Comparison of ENCODE assay signal across 21 cellular contexts in genomic region chr6:72421387-72421786, GRCh38.
DNase-seq lines count a peak whose midpoint lies in the region; ATAC-seq and TF ChIP-seq lines count a peak whose summit lies in the region.
"Had no signal": no experiment of that assay in that cellular context is flagged by ENCODE, and none has a peak within 500 bp of the region (broad histone marks: within the 10 kb centered on the region; RNA-seq: fewer than 3 reads in every experiment).

No MANE protein-coding gene starts in this region.

- DNase-seq in A673 (ENCODE audit: low spot score): peak; percentile 94
- no peak for DNase-seq in GM23338 (ENCODE audit: low spot score)
- peak; percentile 48 for DNase-seq in M059J (ENCODE audit: low read depth)
- DNase-seq in SK-N-MC (ENCODE audit: low read depth, low spot score): peak; percentile 52
- no peak for DNase-seq in NCI-H510A (lab: John Stamatoyannopoulos, UW)
- no peak for DNase-seq in DMS 273 (lab: John Stamatoyannopoulos, UW; ENCODE audit: unreplicated experiment)
- DNase-seq in T-helper 17 cell: no peak
- DNase-seq in effector CD8-positive, alpha-beta T cell (lab: John Stamatoyannopoulos, UW): no peak
- DNase-seq: CD4-positive, CD25-positive, alpha-beta regulatory T cell; COR-L47; DMS79; MV-4-11; NCI-H1105; NCI-H1436 treated with DMSO at 0.1 percent for 48 hours; NCI-H187 treated with DMSO at 0.1 percent for 48 hours; SHP77 treated with DMSO at 0.1 percent for 48 hours; SW 1271 had no signal

- CTCF ChIA-PET in A673 (lab: Charles Lee): interaction anchor here (0.7 to 0.9 kb wide), 2 partner anchors 9 to 195 kb away, joined by 3 to 5 read pairs; no protein-coding TSS in a partner anchor

- no peaks in the 10 kb centered on the region for H3K9me3 Mint-ChIP-seq in GM23338
- H3K9me3 Mint-ChIP-seq: T-helper 1 cell treated with Interleukin-12 subunit alpha and Interleukin-12 subunit beta and Interleukin-4 antibody, amounts not matched to agents 30 μg/mL and 1 μg/mL, for 36 hours had no signal

- ATAC-seq in GM23338 (no peak), T-helper 17 cell (no peak)
- ATAC-seq: Panc1 had no signal

- H3K4me1 Mint-ChIP-seq in GM23338 (peaks cover 25% of the 10 kb centered on the region), T-helper 17 cell (peaks cover 2% of the 10 kb centered on the region)
- H3K4me1 Mint-ChIP-seq: CD4-positive, CD25-positive, alpha-beta regulatory T cell had no signal

- H3K36me3 ChIP-seq in A673 (ENCODE audit: insufficient read depth, low read length, poor library complexity, severe bottlenecking): no peaks in the 10 kb centered on the region
- H3K36me3 ChIP-seq in GM23338 (ENCODE audit: insufficient read depth): no peaks in the 10 kb centered on the region
- H3K36me3 ChIP-seq in SK-N-MC (ENCODE audit: insufficient read depth, low read length): no peaks in the 10 kb centered on the region
- H3K36me3 ChIP-seq: BLaER1 had no signal

- H3K27me3 ChIP-seq in A673 (replicated peaks; ENCODE audit: insufficient read depth, low read depth, low read length, poor library complexity) (no peaks in the 10 kb centered on the region), GM23338 (ENCODE audit: insufficient read depth) (no peaks in the 10 kb centered on the region)
- H3K27me3 ChIP-seq: BLaER1 had no signal

- H3K27ac Mint-ChIP-seq in GM23338 (0 out of 2 replicates have a peak overlapping the region, but pooled peaks have one; percentile 9), T-helper 17 cell (no peak overlapping the region)
- H3K27ac Mint-ChIP-seq: CD4-positive, CD25-positive, alpha-beta regulatory T cell; T-helper 1 cell treated with Interleukin-12 subunit alpha and Interleukin-12 subunit beta and Interleukin-4 antibody, amounts not matched to agents 30 μg/mL and 1 μg/mL, for 36 hours had no signal

- H3F3A ChIP-seq in GM23338 (replicated peaks; ENCODE audit: low read depth): no peaks in the 10 kb centered on the region

- H3K9me3 ChIP-seq in A673 (ENCODE audit: low read depth, low read length, poor library complexity, severe bottlenecking): no peaks in the 10 kb centered on the region
- H3K9me3 ChIP-seq in SK-N-MC (ENCODE audit: low read depth, low read length): no peaks in the 10 kb centered on the region
- no peaks in the 10 kb centered on the region for H3K9me3 ChIP-seq in T-helper 17 cell (ENCODE audit: control insufficient read depth, low read length, poor library complexity, severe bottlenecking)
- H3K9me3 ChIP-seq: BLaER1 had no signal

- peak overlapping the region; percentile 67 for H3K27ac ChIP-seq in A673 (ENCODE audit: low read depth, low read length, poor library complexity, severe bottlenecking)
- no peak overlapping the region for H3K27ac ChIP-seq in GM23338 (ENCODE audit: low read depth)
- no peak overlapping the region for H3K27ac ChIP-seq in SK-N-MC
- H3K27ac ChIP-seq: BLaER1, HL-60 had no signal

- H3K9me2 ChIP-seq in GM23338 (ENCODE audit: insufficient read depth): no peaks in the 10 kb centered on the region

- no peak for TF ChIP-seq CTCF in A673 (conservative IDR thresholded peaks at IDR 0.05; ENCODE audit: low read depth, low read length)
- TF ChIP-seq CTCF in GM23338 (conservative IDR thresholded peaks at IDR 0.05; ENCODE audit: low read depth in 2 of 2): no peak

- H3K4me3 Mint-ChIP-seq in GM23338 (no peak overlapping the region), T-helper 17 cell (no peak overlapping the region)
- H3K4me3 Mint-ChIP-seq: CD4-positive, CD25-positive, alpha-beta regulatory T cell; T-helper 1 cell treated with Interleukin-12 subunit alpha and Interleukin-12 subunit beta and Interleukin-4 antibody, amounts not matched to agents 30 μg/mL and 1 μg/mL, for 36 hours had no signal

- no peaks in the 10 kb centered on the region for H3K36me3 Mint-ChIP-seq in GM23338 (ENCODE audit: low read depth)
- peaks cover 2% of the 10 kb centered on the region for H3K36me3 Mint-ChIP-seq in T-helper 17 cell (ENCODE audit: low read depth)
- H3K36me3 Mint-ChIP-seq: CD4-positive, CD25-positive, alpha-beta regulatory T cell had no signal

- no peak overlapping the region for H2AFZ ChIP-seq in GM23338

- no TSS peak for BruUV-seq in A673 (replicated peaks; lab: Mats Ljungman, UMichigan)

- POLR2A ChIA-PET in A673 (lab: Charles Lee; ENCODE audit: low non-redundant PET): no interaction called here

- intact Hi-C loops in A673 (cut with micrococcal nuclease; ENCODE audit: unreplicated experiment): loop anchor here (5.0 kb wide), 1 partner anchor 626 kb away; no protein-coding TSS in a partner anchor

- H3K4me3 ChIP-seq in A673 (ENCODE audit: low read depth, low read length, poor library complexity, severe bottlenecking): no peak overlapping the region
- H3K4me3 ChIP-seq in GM23338: no peak overlapping the region
- peak overlapping the region; percentile 43 for H3K4me3 ChIP-seq in SK-N-MC
- H3K4me3 ChIP-seq: BLaER1 had no signal

- peaks cover 2% of the 10 kb centered on the region for H3K27me3 Mint-ChIP-seq in GM23338 (ENCODE audit: insufficient read depth, low read depth, poor library complexity)
- H3K27me3 Mint-ChIP-seq in T-helper 17 cell: peaks cover 56% of the 10 kb centered on the region
- H3K27me3 Mint-ChIP-seq: CD4-positive, CD25-positive, alpha-beta regulatory T cell had no signal

- H3K4me2 ChIP-seq in GM23338: no peak overlapping the region
- H3K4me2 ChIP-seq: BLaER1 had no signal

- H3K9ac ChIP-seq in SK-N-MC (ENCODE audit: insufficient read length): no peak overlapping the region
- H3K9ac ChIP-seq: BLaER1 had no signal

- H3K4me1 ChIP-seq in A673 (ENCODE audit: insufficient read depth, low read length, poor library complexity, severe bottlenecking) (peaks cover 68% of the 10 kb centered on the region), GM23338 (ENCODE audit: insufficient read depth) (0 out of 2 replicates have a peak, but pooled peaks cover 3% of the 10 kb centered on the region)
- H3K4me1 ChIP-seq: BLaER1 had no signal

- H4K20me1 ChIP-seq in GM23338 (replicated peaks; ENCODE audit: insufficient read depth): no peaks in the 10 kb centered on the region
- H4K20me1 ChIP-seq: BLaER1 had no signal

- H3K79me2 ChIP-seq in GM23338 (replicated peaks; ENCODE audit: insufficient read depth): no peaks in the 10 kb centered on the region

TF ChIP-seq in GM23338, 12 proteins besides CTCF, POLR2A, EP300 and RAD21:
- no peak for TF ChIP-seq NANOG (IDR thresholded peaks at IDR 0.05; ENCODE audit: borderline replicate concordance)
- TF ChIP-seq REST (IDR thresholded peaks at IDR 0.05; ENCODE audit: unreplicated experiment): no peak
- TF ChIP-seq ETS1 (IDR thresholded peaks at IDR 0.05): no peak
- TF ChIP-seq POLR2AphosphoS5 (IDR thresholded peaks at IDR 0.05; ENCODE audit: low read depth): no peak
- no peak for TF ChIP-seq EZH2 (IDR thresholded peaks at IDR 0.05; ENCODE audit: low read depth, unreplicated experiment)
- no peak for TF ChIP-seq CREB1 (CRISPR knock-in tag; IDR thresholded peaks at IDR 0.05; ENCODE audit: low read depth)
- TF ChIP-seq ZNF331 (CRISPR knock-in tag; IDR thresholded peaks at IDR 0.05; ENCODE audit: low read depth): no peak
- no peak for TF ChIP-seq STAT1 (IDR thresholded peaks at IDR 0.05; ENCODE audit: unreplicated experiment)
- TF ChIP-seq ZNF114 (CRISPR knock-in tag; IDR thresholded peaks at IDR 0.05): no peak
- no peak for TF ChIP-seq JUNB (IDR thresholded peaks at IDR 0.05; ENCODE audit: unreplicated experiment)

Comparison
In these comparisons a context has a peak if more than half of its experiments do, and no peak if none do; other contexts are left out.
1. DNase-seq: peak in A673 (single experiment), M059J (single experiment) and SK-N-MC (single experiment); none in GM23338 (single experiment), NCI-H510A (single experiment), DMS 273 (single experiment), T-helper 17 cell (0 of 3) and effector CD8-positive, alpha-beta T cell (single experiment).